ENCODE assay signal across 8 cellular contexts in genomic region chr3:87088984-87089841, GRCh38.
DNase-seq lines count a peak whose midpoint lies in the region; ATAC-seq, FAIRE-seq and TF ChIP-seq lines count a peak whose summit lies in the region.

No MANE protein-coding gene starts in this region.

- no peaks in the 10 kb centered on the region for H3K9me1 ChIP-seq in endothelial cell of umbilical vein (replicated peaks; ENCODE audit: control insufficient read depth, extremely low read depth, insufficient read depth, low read length)

- no peak for FAIRE-seq in endothelial cell of umbilical vein (lab: Jason Lieb, UNC)
- FAIRE-seq in urothelium cell line (lab: Jason Lieb, UNC) = peak; percentile 74

- H3K9me3 ChIP-seq in endothelial cell of umbilical vein (replicated peaks; ENCODE audit: control insufficient read depth, insufficient read depth, low read length) (no peaks in the 10 kb centered on the region), mucosa of rectum (ENCODE audit: control insufficient read depth in 2 of 2, low read length in 2 of 2) (no peaks in the 10 kb centered on the region)

- DNase-seq in C1 segment of cervical spinal cord (lab: John Stamatoyannopoulos, UW) = peak; percentile 6 to 91 (median 70)
- peak; percentile 41 for DNase-seq in SKM-1 (lab: John Stamatoyannopoulos, UW; ENCODE audit: unreplicated experiment)
- peak; percentile 3 for DNase-seq in endothelial cell of umbilical vein (ENCODE audit: low read depth, low spot score)
- peak; percentile 76 for DNase-seq in urothelium cell line (ENCODE audit: low spot score)
- no peak for DNase-seq in SW480 (ENCODE audit: low spot score)

- CTCF ChIA-PET in endothelial cell of umbilical vein (lab: Charles Lee) = interaction anchor here (1.0 to 1.6 kb wide), 5 partner anchors 10 to 916 kb away, joined by 3 to 8 read pairs (median 3); no protein-coding TSS in a partner anchor

- H3K4me1 ChIP-seq in endothelial cell of umbilical vein (ENCODE audit: control insufficient read depth, extremely low read depth, insufficient read depth, low read length) = peaks cover 6% of the 10 kb centered on the region
- no peaks in the 10 kb centered on the region for H3K4me1 ChIP-seq in mucosa of rectum (ENCODE audit: control insufficient read depth in 2 of 2, insufficient read depth in 2 of 2, low read length in 2 of 2)

- peak overlapping the region; percentile 98 for H2AFZ ChIP-seq in endothelial cell of umbilical vein (ENCODE audit: low read depth, low read length)

- no peak overlapping the region for H3K27ac ChIP-seq in endothelial cell of umbilical vein (ENCODE audit: insufficient read depth, low read depth, low read length)
- H3K27ac ChIP-seq in mucosa of rectum (ENCODE audit: low read depth in 2 of 2, low read length in 2 of 2) = peak overlapping the region; percentile 65 to 70

- no peak for TF ChIP-seq CTCF in endothelial cell of umbilical vein (IDR thresholded peaks at IDR 0.05; ENCODE audit: extremely low read depth in 1 of 2, insufficient read depth in 1 of 2, low read depth in 1 of 2, low read length in 2 of 2)

- peak overlapping the region; percentile 59 for H3K4me2 ChIP-seq in endothelial cell of umbilical vein (ENCODE audit: insufficient read depth, low read length)

- H4K20me1 ChIP-seq in endothelial cell of umbilical vein (replicated peaks; ENCODE audit: control insufficient read depth, extremely low read depth, insufficient read depth, low read length) = no peaks in the 10 kb centered on the region

- dilution Hi-C loops in endothelial cell of umbilical vein (cut with MboI; ENCODE audit: extremely low pct_ligation_motif_present, low sequenced_read_pairs) = no loop called here

- H3K9ac ChIP-seq in endothelial cell of umbilical vein (replicated peaks; ENCODE audit: extremely low read depth, insufficient read depth, low read length) = no peak overlapping the region
- peak overlapping the region; percentile 38 to 74 for H3K9ac ChIP-seq in mucosa of rectum (ENCODE audit: low read depth in 1 of 2, low read length in 2 of 2)

- intact Hi-C loops in endothelial cell of umbilical vein (cut with micrococcal nuclease) = loop anchor here (5.0 to 10.0 kb wide), 2 partner anchors 78 to 384 kb away; no protein-coding TSS in a partner anchor

- POLR2A ChIA-PET in endothelial cell of umbilical vein (lab: Charles Lee) = interaction anchor here (1.5 kb wide), 1 partner anchor 98 kb away, joined by 3 read pairs; the partner anchor contains the start of gene VGLL3

- peak overlapping the region; percentile 30 to 56 (median 33) for H3K4me3 ChIP-seq in endothelial cell of umbilical vein (replicated peaks in 1 of 3; ENCODE audit: insufficient read depth in 1 of 3, low read depth in 1 of 3, low read length in 3 of 3)
- peak overlapping the region; percentile 77 for H3K4me3 ChIP-seq in mucosa of rectum (ENCODE audit: low read length in 2 of 2)

- peak; percentile 76 for ATAC-seq in GM19035 (IDR thresholded peaks at IDR 0.05; ENCODE audit: unreplicated experiment)
- ATAC-seq in HG03139 (IDR thresholded peaks at IDR 0.05; ENCODE audit: unreplicated experiment) = peak; percentile 56

- no peaks in the 10 kb centered on the region for H3K36me3 ChIP-seq in endothelial cell of umbilical vein (ENCODE audit: control insufficient read depth in 2 of 2, extremely low read depth in 1 of 2, insufficient read depth in 2 of 2, low read length in 2 of 2)
- no peaks in the 10 kb centered on the region for H3K36me3 ChIP-seq in mucosa of rectum (ENCODE audit: control insufficient read depth in 2 of 2, insufficient read depth in 2 of 2, low read length in 2 of 2)

- BruUV-seq in endothelial cell of umbilical vein (replicated peaks; lab: Mats Ljungman, UMichigan) = no TSS peak

- H3K79me2 ChIP-seq in endothelial cell of umbilical vein (ENCODE audit: control insufficient read depth, insufficient read depth, low read length) = no peaks in the 10 kb centered on the region

- TF ChIP-seq POLR2A in endothelial cell of umbilical vein (IDR thresholded peaks at IDR 0.05; ENCODE audit: low read depth, low read length) = no peak

- H3K27me3 ChIP-seq in endothelial cell of umbilical vein (ENCODE audit: control insufficient read depth in 2 of 2, insufficient read depth in 2 of 2, low read length in 2 of 2) (no peaks in the 10 kb centered on the region), mucosa of rectum (ENCODE audit: control insufficient read depth in 2 of 2, insufficient read depth in 2 of 2, low read length in 2 of 2) (no peaks in the 10 kb centered on the region)

TF ChIP-seq in endothelial cell of umbilical vein, 7 proteins besides CTCF, POLR2A, EP300 and RAD21:
- TF ChIP-seq MYC (IDR thresholded peaks at IDR 0.05; ENCODE audit: low read depth, low read length) (no peak), FOS (IDR thresholded peaks at IDR 0.05; ENCODE audit: borderline replicate concordance, insufficient read depth, low read length) (no peak), JUN (IDR thresholded peaks at IDR 0.05; ENCODE audit: borderline replicate concordance, insufficient read depth, insufficient read length, low read depth) (no peak), GATA2 (IDR thresholded peaks at IDR 0.05; ENCODE audit: insufficient read depth, insufficient read length, low read depth, low read length) (no peak), EZH2 (IDR thresholded peaks at IDR 0.05; ENCODE audit: borderline replicate concordance, low read depth, low read length, severe bottlenecking) (no peak), POLR2AphosphoS5 (IDR thresholded peaks at IDR 0.05; ENCODE audit: insufficient read depth, low read depth, low read length) (no peak)
- TF ChIP-seq, protein P1, sequence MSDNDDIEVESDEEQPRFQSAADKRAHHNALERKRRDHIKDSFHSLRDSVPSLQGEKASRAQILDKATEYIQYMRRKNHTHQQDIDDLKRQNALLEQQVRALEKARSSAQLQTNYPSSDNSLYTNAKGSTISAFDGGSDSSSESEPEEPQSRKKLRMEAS (IDR thresholded peaks at IDR 0.05; ENCODE audit: insufficient read depth, insufficient read length) = no peak
